Comparison of ENCODE assay signal across 9 cellular contexts in genomic region chr6:6915813-6916547, GRCh38.
DNase-seq lines count a peak whose midpoint lies in the region; ATAC-seq and TF ChIP-seq lines count a peak whose summit lies in the region.
"Had no signal": no experiment of that assay in that cellular context is flagged by ENCODE, and none has a peak within 500 bp of the region (broad histone marks: within the 10 kb centered on the region; RNA-seq: fewer than 3 reads in every experiment).

No MANE protein-coding gene starts in this region.

- no peak overlapping the region for H3K9ac ChIP-seq in endodermal cell (ENCODE audit: extremely low read depth, low read length, poor library complexity, severe bottlenecking)

- H3K27me3 Mint-ChIP-seq in HFFc6 (ENCODE audit: insufficient read depth) (peaks cover 5% of the 10 kb centered on the region), endodermal cell (ENCODE audit: insufficient read depth) (peaks cover 17% of the 10 kb centered on the region)
- peaks cover 45% of the 10 kb centered on the region for H3K27me3 Mint-ChIP-seq in stimulated activated naive CD8-positive, alpha-beta T cell treated with anti-CD3 and anti-CD28 coated beads, Interleukin-15, amount 100 ng/mL, for 72 hours

- H3K27ac Mint-ChIP-seq in HFFc6 (no peak overlapping the region), endodermal cell (no peak overlapping the region)
- no peak overlapping the region for H3K27ac Mint-ChIP-seq in stimulated activated naive CD8-positive, alpha-beta T cell treated with anti-CD3 and anti-CD28 coated beads, Interleukin-15, amount 100 ng/mL, for 72 hours

- intact Hi-C loops in left colon (cut with DNase I, micrococcal nuclease) = no loop called here

- H3K27ac ChIP-seq in endodermal cell (ENCODE audit: low read depth, low read length) = no peak overlapping the region
- H3K27ac ChIP-seq: SJSA1 had no signal

- TF ChIP-seq CTCF in HFFc6 (IDR thresholded peaks at IDR 0.05) (no peak), endodermal cell (conservative IDR thresholded peaks at IDR 0.05) (no peak)

- no peaks in the 10 kb centered on the region for H3K4me1 ChIP-seq in endodermal cell (ENCODE audit: control insufficient read depth, insufficient read depth, low read length)
- H3K4me1 ChIP-seq: SJSA1 had no signal

- H3K9me3 Mint-ChIP-seq in HFFc6 = no peaks in the 10 kb centered on the region; the same call in 1 of the 2 replicates
- peaks cover 0 to 6% of the 10 kb centered on the region in 2 donors for H3K9me3 Mint-ChIP-seq in stimulated activated naive CD8-positive, alpha-beta T cell treated with anti-CD3 and anti-CD28 coated beads, Interleukin-15, amount 100 ng/mL, for 72 hours
- H3K9me3 Mint-ChIP-seq in endodermal cell = no peaks in the 10 kb centered on the region

- DNase-seq in HFFc6 (peak; percentile 20), amniotic epithelial cell (ENCODE audit: low read depth) (peak; percentile 62), left colon (peak; percentile 19 to 55), NCI-H2081 treated with DMSO at 0.1 percent for 48 hours (lab: John Stamatoyannopoulos, UW) (no peak), NCI-H345 (lab: John Stamatoyannopoulos, UW) (no peak), endodermal cell (no peak)
- no peak for DNase-seq in stimulated activated naive CD8-positive, alpha-beta T cell treated with anti-CD3 and anti-CD28 coated beads, Interleukin-15, amount 100 ng/mL, for 72 hours
- DNase-seq in stimulated activated CD4-positive, alpha-beta T cell treated with anti-CD3 and anti-CD28 coated beads, Interleukin-4, amount 100 ng/mL, for 1 hour = no peak

- no peaks in the 10 kb centered on the region for H3K9me3 ChIP-seq in endodermal cell (ENCODE audit: control insufficient read depth, low read length)
- H3K9me3 ChIP-seq: SJSA1 had no signal

- H3K4me3 ChIP-seq in endodermal cell (ENCODE audit: low read length) = no peak overlapping the region
- H3K4me3 ChIP-seq: SJSA1 had no signal

- H3K36me3 ChIP-seq in endodermal cell (ENCODE audit: control insufficient read depth, insufficient read depth, low read length) = no peaks in the 10 kb centered on the region
- H3K36me3 ChIP-seq: SJSA1 had no signal

- H3K27me3 ChIP-seq in endodermal cell (ENCODE audit: control insufficient read depth, insufficient read depth, low read length, poor library complexity, severe bottlenecking) = no peaks in the 10 kb centered on the region
- H3K27me3 ChIP-seq: SJSA1 had no signal

- peak overlapping the region; percentile 44 for H3K4me3 Mint-ChIP-seq in HFFc6
- H3K4me3 Mint-ChIP-seq in stimulated activated naive CD8-positive, alpha-beta T cell treated with anti-CD3 and anti-CD28 coated beads, Interleukin-15, amount 100 ng/mL, for 72 hours = peak overlapping the region; percentile 18 to 44
- no peak overlapping the region for H3K4me3 Mint-ChIP-seq in endodermal cell

- H3K36me3 Mint-ChIP-seq in HFFc6 (ENCODE audit: low read depth) (no peaks in the 10 kb centered on the region), endodermal cell (ENCODE audit: low read depth) (no peaks in the 10 kb centered on the region)

- WGBS in endodermal cell (ENCODE audit: insufficient coverage in 1 of 2, insufficient read length in 1 of 2), 2 experiments = 92% methylated on average over 8 to 9 of the region's 9 CpGs

- ATAC-seq in left colon = peak; percentile 55
- no peak for ATAC-seq in stimulated activated naive CD8-positive, alpha-beta T cell treated with anti-CD3 and anti-CD28 coated beads, Interleukin-15, amount 100 ng/mL, for 72 hours

- peaks cover 8% of the 10 kb centered on the region; the same call in 1 of the 2 replicates for H3K4me1 Mint-ChIP-seq in HFFc6 (ENCODE audit: low read depth)
- H3K4me1 Mint-ChIP-seq in stimulated activated naive CD8-positive, alpha-beta T cell treated with anti-CD3 and anti-CD28 coated beads, Interleukin-15, amount 100 ng/mL, for 72 hours = peaks cover 45% of the 10 kb centered on the region
- H3K4me1 Mint-ChIP-seq in endodermal cell = peaks cover 3% of the 10 kb centered on the region

Comparison
In these comparisons a context has a peak if more than half of its experiments do, and no peak if none do; other contexts are left out.
1. DNase-seq: peak in HFFc6 (single experiment), amniotic epithelial cell (single experiment) and left colon (2 of 2); none in stimulated activated naive CD8-positive, alpha-beta T cell treated with anti-CD3 and anti-CD28 coated beads, Interleukin-15, amount 100 ng/mL, for 72 hours (0 of 2), stimulated activated CD4-positive, alpha-beta T cell treated with anti-CD3 and anti-CD28 coated beads, Interleukin-4, amount 100 ng/mL, for 1 hour (single experiment), NCI-H2081 treated with DMSO at 0.1 percent for 48 hours (single experiment), NCI-H345 (single experiment) and endodermal cell (single experiment).